ENCODE assay signal across 11 cellular contexts in the genomic region with DNA sequence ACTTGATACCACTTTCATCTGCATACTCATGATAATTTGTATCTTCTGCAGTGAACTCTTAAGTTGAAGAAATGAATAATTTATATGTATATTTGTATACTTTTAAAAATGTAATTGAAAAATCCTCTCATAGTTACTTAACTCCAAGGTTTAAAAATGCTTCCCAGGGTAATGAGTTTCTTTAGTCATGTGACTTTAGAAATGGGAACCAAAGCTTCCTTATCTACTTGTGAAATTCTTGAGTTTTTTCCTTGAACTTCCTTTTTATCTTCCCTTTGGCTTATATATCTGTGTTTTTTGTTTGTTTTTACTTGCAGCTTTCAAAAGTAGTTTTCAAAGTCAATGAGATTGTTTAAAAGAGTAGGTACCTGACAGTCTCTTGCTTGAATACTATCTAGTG. TPM values are rescaled to one million over a fixed set of nuclear protein-coding genes. Genes with fewer than 3 reads are reported as not detected.
DNase-seq lines count a peak whose midpoint lies in the region; ATAC-seq and TF ChIP-seq lines count a peak whose summit lies in the region.
"Had no signal": no experiment of that assay in that cellular context is flagged by ENCODE, and none has a peak within 500 bp of the region (broad histone marks: within the 10 kb centered on the region; RNA-seq: fewer than 3 reads in every experiment).

No MANE protein-coding gene starts in this region.

- TF ChIP-seq CTCF in choroid plexus epithelial cell (conservative IDR thresholded peaks at IDR 0.05; ENCODE audit: low read depth, low read length) (no peak), GM13977 (IDR thresholded peaks at IDR 0.05; ENCODE audit: extremely low read depth, insufficient read depth, missing control alignments) (no peak)

- H3K4me3 Mint-ChIP-seq in natural killer cell treated with Interleukin-12 subunit alpha and Interleukin-12 subunit beta and Interleukin-15 and Interleukin-18, amount 100 ng/mL, for 72 hours, result peak overlapping the region; percentile 94

- in situ Hi-C loops in GM13977 (cut with MboI; ENCODE audit: low pct_unique_long_range_greater_than_20kb, low sequenced_read_pairs, unreplicated experiment), result no loop called here

- no peak for ATAC-seq in natural killer cell treated with Interleukin-12 subunit alpha and Interleukin-12 subunit beta and Interleukin-15 and Interleukin-18, amount 100 ng/mL, for 72 hours
- ATAC-seq in HG03439 (IDR thresholded peaks at IDR 0.05; ENCODE audit: unreplicated experiment), result no peak
- no peak for ATAC-seq in HG02623 (IDR thresholded peaks at IDR 0.05; ENCODE audit: unreplicated experiment)

- peaks cover 45% of the 10 kb centered on the region for H3K36me3 Mint-ChIP-seq in natural killer cell treated with Interleukin-12 subunit alpha and Interleukin-12 subunit beta and Interleukin-15 and Interleukin-18, amount 100 ng/mL, for 72 hours

- H3K4me3 ChIP-seq in choroid plexus epithelial cell (ENCODE audit: low read depth, low read length), result peak overlapping the region; percentile 82

- no peaks in the 10 kb centered on the region for H3K9me3 Mint-ChIP-seq in natural killer cell treated with Interleukin-12 subunit alpha and Interleukin-12 subunit beta and Interleukin-15 and Interleukin-18, amount 100 ng/mL, for 72 hours

- peak; percentile 82 for DNase-seq in CD1c-positive myeloid dendritic cell (ENCODE audit: extremely low spot score)
- peak; percentile 34 to 59 for DNase-seq in Kasumi-1 (lab: John Stamatoyannopoulos, UW)
- no peak for DNase-seq in choroid plexus epithelial cell (ENCODE audit: low read depth)
- no peak for DNase-seq in natural killer cell treated with Interleukin-12 subunit alpha and Interleukin-12 subunit beta and Interleukin-15 and Interleukin-18, amount 100 ng/mL, for 72 hours (ENCODE audit: low spot score)
- no peak for DNase-seq in GM13977 (ENCODE audit: low spot score)
- DNase-seq in GOT3 (lab: John Stamatoyannopoulos, UW), result no peak
- DNase-seq: activated CD4-positive, CD25-positive, alpha-beta regulatory T cell treated with anti-CD3 and anti-CD28 coated beads, Interleukin-2, amount 50 U/mL, for 72 hours; NCI-H187; retina had no signal

- peaks cover 45 to 70% of the 10 kb centered on the region in 2 donors for H3K4me1 Mint-ChIP-seq in natural killer cell treated with Interleukin-12 subunit alpha and Interleukin-12 subunit beta and Interleukin-15 and Interleukin-18, amount 100 ng/mL, for 72 hours (ENCODE audit: low read depth in 2 of 2)

- H3K27me3 Mint-ChIP-seq in natural killer cell treated with Interleukin-12 subunit alpha and Interleukin-12 subunit beta and Interleukin-15 and Interleukin-18, amount 100 ng/mL, for 72 hours, result no peaks in the 10 kb centered on the region

- peak overlapping the region; percentile 100 for H3K27ac Mint-ChIP-seq in natural killer cell treated with Interleukin-12 subunit alpha and Interleukin-12 subunit beta and Interleukin-15 and Interleukin-18, amount 100 ng/mL, for 72 hours

RNA-seq across cellular contexts. Expression of a gene that starts 4.5 kb away (rescaled TPM):
- 100 to 1,000 TPM; 366 to 438 TPM for total RNA-seq in natural killer cell treated with Interleukin-12 subunit alpha and Interleukin-12 subunit beta and Interleukin-15 and Interleukin-18, amount 100 ng/mL, for 72 hours

RNA-seq across cellular contexts. Expression of a gene that starts 48.7 kb away (rescaled TPM):
- 100 to 1,000 TPM; 104 to 124 TPM for total RNA-seq in natural killer cell treated with Interleukin-12 subunit alpha and Interleukin-12 subunit beta and Interleukin-15 and Interleukin-18, amount 100 ng/mL, for 72 hours

RNA-seq across cellular contexts. Expression of a gene that starts 49.0 kb away (rescaled TPM):
- 10 to 100 TPM; 55.0 to 64.6 TPM for total RNA-seq in natural killer cell treated with Interleukin-12 subunit alpha and Interleukin-12 subunit beta and Interleukin-15 and Interleukin-18, amount 100 ng/mL, for 72 hours

Comparison
In these comparisons a context has a peak if more than half of its experiments do, and no peak if none do; other contexts are left out.
1. DNase-seq: peak in CD1c-positive myeloid dendritic cell (single experiment) and Kasumi-1 (2 of 2); none in choroid plexus epithelial cell (single experiment), natural killer cell treated with Interleukin-12 subunit alpha and Interleukin-12 subunit beta and Interleukin-15 and Interleukin-18, amount 100 ng/mL, for 72 hours (single experiment), GM13977 (single experiment) and GOT3 (single experiment).